2 cellular contexts compared by ENCODE assay signal in the genomic region with DNA sequence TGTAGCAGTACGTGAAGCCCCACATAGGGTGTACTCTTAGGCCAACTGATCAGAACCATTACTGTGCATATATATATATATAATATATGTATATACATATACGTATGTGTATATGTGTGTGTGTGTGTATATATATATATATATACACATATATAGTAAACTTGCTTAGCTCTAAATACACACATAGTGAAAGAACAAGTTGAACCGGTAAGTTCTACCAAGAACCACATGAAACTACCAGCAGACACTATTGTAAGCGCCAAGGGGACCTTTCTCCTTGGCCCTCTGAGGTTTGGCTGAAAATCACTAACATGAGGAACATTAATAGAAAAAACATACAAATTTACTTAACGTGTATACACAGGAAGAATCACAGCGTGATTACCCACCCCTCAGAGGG.
TF ChIP-seq lines count a peak whose summit lies in the region.

No MANE protein-coding gene starts in this region.

TF ChIP-seq in K562, 482 proteins besides CTCF, POLR2A, EP300 and RAD21:
- TF ChIP-seq NR1H2 (CRISPR knock-in tag; IDR thresholded peaks at IDR 0.05) = no peak
- TF ChIP-seq ELF1 (tag; IDR thresholded peaks at IDR 0.05) = no peak
- no peak for TF ChIP-seq HIVEP1 (CRISPR knock-in tag; IDR thresholded peaks at IDR 0.05)
- no peak for TF ChIP-seq FOSL1 (tag; conservative IDR thresholded peaks at IDR 0.05)
- no peak for TF ChIP-seq MTA1 (IDR thresholded peaks at IDR 0.05; ENCODE audit: borderline replicate concordance)
- TF ChIP-seq, protein P1, sequence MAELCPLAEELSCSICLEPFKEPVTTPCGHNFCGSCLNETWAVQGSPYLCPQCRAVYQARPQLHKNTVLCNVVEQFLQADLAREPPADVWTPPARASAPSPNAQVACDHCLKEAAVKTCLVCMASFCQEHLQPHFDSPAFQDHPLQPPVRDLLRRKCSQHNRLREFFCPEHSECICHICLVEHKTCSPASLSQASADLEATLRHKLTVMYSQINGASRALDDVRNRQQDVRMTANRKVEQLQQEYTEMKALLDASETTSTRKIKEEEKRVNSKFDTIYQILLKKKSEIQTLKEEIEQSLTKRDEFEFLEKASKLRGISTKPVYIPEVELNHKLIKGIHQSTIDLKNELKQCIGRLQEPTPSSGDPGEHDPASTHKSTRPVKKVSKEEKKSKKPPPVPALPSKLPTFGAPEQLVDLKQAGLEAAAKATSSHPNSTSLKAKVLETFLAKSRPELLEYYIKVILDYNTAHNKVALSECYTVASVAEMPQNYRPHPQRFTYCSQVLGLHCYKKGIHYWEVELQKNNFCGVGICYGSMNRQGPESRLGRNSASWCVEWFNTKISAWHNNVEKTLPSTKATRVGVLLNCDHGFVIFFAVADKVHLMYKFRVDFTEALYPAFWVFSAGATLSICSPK (IDR thresholded peaks at IDR 0.05; ENCODE audit: borderline replicate concordance) = no peak
- TF ChIP-seq NR2F6 (CRISPR knock-in tag; IDR thresholded peaks at IDR 0.05) = no peak
- no peak for TF ChIP-seq RHOXF2B (CRISPR knock-in tag; conservative IDR thresholded peaks at IDR 0.05)

TF ChIP-seq in liver, 16 proteins besides CTCF, POLR2A, EP300 and RAD21:
- no peak for TF ChIP-seq HNF4G (IDR thresholded peaks at IDR 0.05)
- no peak for TF ChIP-seq GABPA (IDR thresholded peaks at IDR 0.05 in 1 of 2, conservative IDR thresholded peaks at IDR 0.05 in 1 of 2)
- TF ChIP-seq NR2F2 (IDR thresholded peaks at IDR 0.05) = no peak
- no peak for TF ChIP-seq TAF1 (conservative IDR thresholded peaks at IDR 0.05)
- no peak for TF ChIP-seq FOXA2 (IDR thresholded peaks at IDR 0.05)
- no peak for TF ChIP-seq JUND (IDR thresholded peaks at IDR 0.05)
- TF ChIP-seq FOXA1 (IDR thresholded peaks at IDR 0.05) = no peak
- TF ChIP-seq EGR1 (IDR thresholded peaks at IDR 0.05; ENCODE audit: low read depth in 2 of 2) = no peak
- TF ChIP-seq, protein P2, sequence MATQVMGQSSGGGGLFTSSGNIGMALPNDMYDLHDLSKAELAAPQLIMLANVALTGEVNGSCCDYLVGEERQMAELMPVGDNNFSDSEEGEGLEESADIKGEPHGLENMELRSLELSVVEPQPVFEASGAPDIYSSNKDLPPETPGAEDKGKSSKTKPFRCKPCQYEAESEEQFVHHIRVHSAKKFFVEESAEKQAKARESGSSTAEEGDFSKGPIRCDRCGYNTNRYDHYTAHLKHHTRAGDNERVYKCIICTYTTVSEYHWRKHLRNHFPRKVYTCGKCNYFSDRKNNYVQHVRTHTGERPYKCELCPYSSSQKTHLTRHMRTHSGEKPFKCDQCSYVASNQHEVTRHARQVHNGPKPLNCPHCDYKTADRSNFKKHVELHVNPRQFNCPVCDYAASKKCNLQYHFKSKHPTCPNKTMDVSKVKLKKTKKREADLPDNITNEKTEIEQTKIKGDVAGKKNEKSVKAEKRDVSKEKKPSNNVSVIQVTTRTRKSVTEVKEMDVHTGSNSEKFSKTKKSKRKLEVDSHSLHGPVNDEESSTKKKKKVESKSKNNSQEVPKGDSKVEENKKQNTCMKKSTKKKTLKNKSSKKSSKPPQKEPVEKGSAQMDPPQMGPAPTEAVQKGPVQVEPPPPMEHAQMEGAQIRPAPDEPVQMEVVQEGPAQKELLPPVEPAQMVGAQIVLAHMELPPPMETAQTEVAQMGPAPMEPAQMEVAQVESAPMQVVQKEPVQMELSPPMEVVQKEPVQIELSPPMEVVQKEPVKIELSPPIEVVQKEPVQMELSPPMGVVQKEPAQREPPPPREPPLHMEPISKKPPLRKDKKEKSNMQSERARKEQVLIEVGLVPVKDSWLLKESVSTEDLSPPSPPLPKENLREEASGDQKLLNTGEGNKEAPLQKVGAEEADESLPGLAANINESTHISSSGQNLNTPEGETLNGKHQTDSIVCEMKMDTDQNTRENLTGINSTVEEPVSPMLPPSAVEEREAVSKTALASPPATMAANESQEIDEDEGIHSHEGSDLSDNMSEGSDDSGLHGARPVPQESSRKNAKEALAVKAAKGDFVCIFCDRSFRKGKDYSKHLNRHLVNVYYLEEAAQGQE (IDR thresholded peaks at IDR 0.05) = no peak
- TF ChIP-seq, protein P3, sequence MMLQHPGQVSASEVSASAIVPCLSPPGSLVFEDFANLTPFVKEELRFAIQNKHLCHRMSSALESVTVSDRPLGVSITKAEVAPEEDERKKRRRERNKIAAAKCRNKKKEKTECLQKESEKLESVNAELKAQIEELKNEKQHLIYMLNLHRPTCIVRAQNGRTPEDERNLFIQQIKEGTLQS (IDR thresholded peaks at IDR 0.05) = no peak
- no peak for TF ChIP-seq RXRA (IDR thresholded peaks at IDR 0.05)
- TF ChIP-seq, protein P4, sequence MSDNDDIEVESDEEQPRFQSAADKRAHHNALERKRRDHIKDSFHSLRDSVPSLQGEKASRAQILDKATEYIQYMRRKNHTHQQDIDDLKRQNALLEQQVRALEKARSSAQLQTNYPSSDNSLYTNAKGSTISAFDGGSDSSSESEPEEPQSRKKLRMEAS (IDR thresholded peaks at IDR 0.05) = no peak
- TF ChIP-seq, protein P5, sequence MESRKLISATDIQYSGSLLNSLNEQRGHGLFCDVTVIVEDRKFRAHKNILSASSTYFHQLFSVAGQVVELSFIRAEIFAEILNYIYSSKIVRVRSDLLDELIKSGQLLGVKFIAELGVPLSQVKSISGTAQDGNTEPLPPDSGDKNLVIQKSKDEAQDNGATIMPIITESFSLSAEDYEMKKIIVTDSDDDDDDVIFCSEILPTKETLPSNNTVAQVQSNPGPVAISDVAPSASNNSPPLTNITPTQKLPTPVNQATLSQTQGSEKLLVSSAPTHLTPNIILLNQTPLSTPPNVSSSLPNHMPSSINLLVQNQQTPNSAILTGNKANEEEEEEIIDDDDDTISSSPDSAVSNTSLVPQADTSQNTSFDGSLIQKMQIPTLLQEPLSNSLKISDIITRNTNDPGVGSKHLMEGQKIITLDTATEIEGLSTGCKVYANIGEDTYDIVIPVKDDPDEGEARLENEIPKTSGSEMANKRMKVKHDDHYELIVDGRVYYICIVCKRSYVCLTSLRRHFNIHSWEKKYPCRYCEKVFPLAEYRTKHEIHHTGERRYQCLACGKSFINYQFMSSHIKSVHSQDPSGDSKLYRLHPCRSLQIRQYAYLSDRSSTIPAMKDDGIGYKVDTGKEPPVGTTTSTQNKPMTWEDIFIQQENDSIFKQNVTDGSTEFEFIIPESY (IDR thresholded peaks at IDR 0.05) = no peak
